Comparison of ENCODE assay signal across 8 cellular contexts in the genomic region with DNA sequence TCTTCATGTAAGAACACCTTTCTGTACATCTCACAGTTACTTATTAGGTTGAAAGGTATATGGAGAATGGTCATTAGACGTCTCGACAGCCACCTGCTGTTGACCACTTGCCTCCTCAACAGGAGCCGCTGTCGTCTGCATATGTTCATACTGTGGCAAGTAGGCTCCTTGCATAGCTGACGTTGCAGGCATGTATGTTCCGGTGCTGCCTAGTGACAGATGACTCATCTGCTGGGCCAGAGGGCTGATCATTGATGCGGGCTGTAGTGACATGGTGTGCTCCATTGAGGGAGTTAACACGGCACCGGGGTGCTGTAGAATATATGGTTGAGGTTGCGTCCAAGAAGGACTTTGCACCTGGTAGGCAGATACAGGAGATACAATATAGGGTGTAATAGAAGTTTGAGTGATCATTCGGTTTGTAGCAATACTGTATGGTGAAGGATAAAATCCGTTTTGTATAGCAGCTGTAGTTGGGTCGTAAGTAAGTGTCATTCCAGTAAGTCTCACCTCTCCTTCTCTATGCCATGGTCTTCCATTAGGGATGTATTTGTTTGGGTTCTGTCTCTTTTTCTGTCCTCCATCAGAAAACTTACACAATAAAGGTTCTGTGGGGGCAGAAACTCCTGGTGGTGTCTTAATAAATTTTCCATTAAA. TPM values are rescaled to one million over a fixed set of nuclear protein-coding genes. Genes with fewer than 3 reads are reported as not detected.
DNase-seq lines count a peak whose midpoint lies in the region; ATAC-seq and TF ChIP-seq lines count a peak whose summit lies in the region.
"Not testable (repeated sequence)": the region's sequence is repeated elsewhere in the genome, so short reads cannot be mapped to it uniquely, and the experiment has no call there.

No MANE protein-coding gene starts in this region.

- TF ChIP-seq CTCF in GM12865 (IDR thresholded peaks at IDR 0.05; ENCODE audit: insufficient read depth, low read depth, low read length, missing control alignments), result peak; percentile 15
- not testable (repeated sequence) for TF ChIP-seq CTCF in activated B cell treated with CpG ODN at 0.5 μM for 24 hours (IDR thresholded peaks at IDR 0.05); stomach (IDR thresholded peaks at IDR 0.05)

- H3K4me1 Mint-ChIP-seq in activated B cell treated with CpG ODN at 0.5 μM for 24 hours, result peaks cover 31% of the 10 kb centered on the region

- intact Hi-C loops in activated B cell treated with CpG ODN at 0.5 μM for 24 hours (cut with micrococcal nuclease) (loop anchor here (1.0 to 2.0 kb wide), 4 partner anchors 17 to 1034 kb away; partner anchors contain the start of gene HELB), stomach (cut with DNase I; ENCODE audit: low total_unique reads) (loop anchor here (10.0 kb wide), 1 partner anchor 89 kb away; no protein-coding TSS in a partner anchor)

- peaks cover 0 to 18% (median 10%) of the 10 kb centered on the region in 4 donors for H3K4me1 ChIP-seq in stomach

- POLR2A ChIA-PET in activated B cell treated with CpG ODN at 0.5 μM for 24 hours (lab: Charles Lee), result interaction anchor here (0.5 to 5.5 kb wide), 6 partner anchors 20 to 103 kb away, joined by 3 to 53 read pairs (median 12); partner anchors contain the start of genes HELB, LLPH and TMBIM4

- 69 to 86% (median 81%) methylated on average over 13 of the region's 13 CpGs for WGBS in stomach, 5 donors

- not testable (repeated sequence) for H3K27me3 Mint-ChIP-seq in activated B cell treated with CpG ODN at 0.5 μM for 24 hours

- not testable (repeated sequence) for H3K9me3 ChIP-seq in stomach

- DNase-seq in GM12865 (ENCODE audit: low read depth) (peak; percentile 87), NCI-H524 treated with DMSO at 0.1 percent for 48 hours (lab: John Stamatoyannopoulos, UW) (peak; percentile 75), activated B cell treated with CpG ODN at 0.5 μM for 24 hours (peak; percentile 35), medulla oblongata (ENCODE audit: extremely low spot score) (peak; percentile 53), stomach (peak; percentile 33)
- peak; percentile 28 for DNase-seq in central memory CD4-positive, alpha-beta T cell

- CTCF ChIA-PET in activated B cell treated with CpG ODN at 0.5 μM for 24 hours (lab: Charles Lee), result interaction anchor here (1.8 to 2.2 kb wide), 2 partner anchors 17 to 65 kb away, joined by 4 to 11 read pairs; partner anchors contain the start of gene TMBIM4

- H3K4me3 ChIP-seq in GM12865 (ENCODE audit: low read depth, low read length); stomach: not testable (repeated sequence)

- H3K4me3 Mint-ChIP-seq in activated B cell treated with CpG ODN at 0.5 μM for 24 hours, result peak overlapping the region; percentile 81

- not testable (repeated sequence) for H3K9me3 Mint-ChIP-seq in activated B cell treated with CpG ODN at 0.5 μM for 24 hours

- H3K27ac ChIP-seq in stomach, result peak overlapping the region in 3 of 5 donors; percentile 72 to 79 (median 72)

- TF ChIP-seq EP300 in stomach (IDR thresholded peaks at IDR 0.05), result not testable (repeated sequence)

- peak; percentile 90 for ATAC-seq in GM21619 (IDR thresholded peaks at IDR 0.05; ENCODE audit: unreplicated experiment)
- ATAC-seq in HG03442 (IDR thresholded peaks at IDR 0.05; ENCODE audit: unreplicated experiment), result peak; percentile 85
- peak; percentile 83 for ATAC-seq in activated B cell treated with CpG ODN at 0.5 μM for 24 hours (ENCODE audit: low read depth)

- not testable (repeated sequence) for H3K36me3 Mint-ChIP-seq in activated B cell treated with CpG ODN at 0.5 μM for 24 hours (ENCODE audit: low read depth)

- peak overlapping the region; percentile 85 for H3K27ac Mint-ChIP-seq in activated B cell treated with CpG ODN at 0.5 μM for 24 hours

- peaks cover 0 to 31% (median 14%) of the 10 kb centered on the region in 4 donors for H3K36me3 ChIP-seq in stomach

- TF ChIP-seq POLR2A in stomach (IDR thresholded peaks at IDR 0.05), result not testable (repeated sequence)

- H3K27me3 ChIP-seq in stomach, result not testable (repeated sequence)

RNA-seq across cellular contexts. Expression of gene IRAK3, which starts 45.2 kb away (rescaled TPM):
- total RNA-seq in activated B cell treated with CpG ODN at 0.5 μM for 24 hours, result 5.6 and 6.6 TPM in 2 replicates
- total RNA-seq in stomach, result 10 to 100 TPM in 2 of 5 donors, 1 to 10 TPM in 3; 1.4 to 38.2 (median 6.7) TPM
- polyA plus RNA-seq in stomach, result 1 to 10 TPM; 3.6 to 4.3 (median 3.7) TPM

Comparison
In these comparisons a context has a peak if more than half of its experiments do, and no peak if none do; other contexts are left out.
1. DNase-seq: peak in every context shown above with its lines; median percentile 87 in GM12865; 75 in NCI-H524 treated with DMSO at 0.1 percent for 48 hours; 53 in medulla oblongata; 35 in activated B cell treated with CpG ODN at 0.5 μM for 24 hours; 33 in stomach; 28 in central memory CD4-positive, alpha-beta T cell.